17 cellular contexts compared by ENCODE assay signal in genomic region chr7:114354306-114354705, GRCh38.
"Had no signal": no experiment of that assay in that cellular context is flagged by ENCODE, and none has a peak within 500 bp of the region (broad histone marks: within the 10 kb centered on the region; RNA-seq: fewer than 3 reads in every experiment).

No MANE protein-coding gene starts in this region.

- DNase-seq: activated CD4-positive, alpha-beta T cell treated with anti-CD3 and anti-CD28 coated beads for 36 hours; activated CD4-positive, CD25-positive, alpha-beta regulatory T cell; activated CD8-positive, alpha-beta memory T cell treated with anti-CD3 and anti-CD28 coated beads, Interleukin-2, amount 10 ng/mL, durations not matched to agents 7 days and 5 days; activated CD8-positive, alpha-beta T cell treated with anti-CD3 and anti-CD28 coated beads, Interleukin-2, amount 10 ng/mL, durations not matched to agents 7 days and 5 days; activated naive CD4-positive, alpha-beta T cell; activated T-cell treated with anti-CD3 and anti-CD28 coated beads, Interleukin-2, amount 50 U/mL, for 48 hours; endodermal cell; foreskin keratinocyte; heart right ventricle; naive thymus-derived CD8-positive, alpha-beta T cell; nucleus accumbens; stimulated activated CD4-positive, alpha-beta T cell treated with anti-CD3 and anti-CD28 coated beads, Interleukin-15, amount 100 ng/mL, for 24 hours; stimulated activated CD4-positive, alpha-beta T cell treated with anti-CD3 and anti-CD28 coated beads, Interleukin-2, amount 100 ng/mL, for 24 hours; stimulated activated naive CD4-positive, alpha-beta T cell; tibial artery; upper lobe of right lung had no signal

- ATAC-seq: activated CD4-positive, alpha-beta T cell treated with anti-CD3 and anti-CD28 coated beads for 36 hours; activated CD8-positive, alpha-beta memory T cell treated with anti-CD3 and anti-CD28 coated beads, Interleukin-2, amount 10 ng/mL, durations not matched to agents 7 days and 5 days; activated CD8-positive, alpha-beta T cell treated with anti-CD3 and anti-CD28 coated beads, Interleukin-2, amount 10 ng/mL, durations not matched to agents 7 days and 5 days; activated naive CD4-positive, alpha-beta T cell treated with anti-CD3 and anti-CD28 coated beads, Interleukin-2, amount 50 U/mL, for 72 hours; foreskin keratinocyte; heart right ventricle; naive thymus-derived CD8-positive, alpha-beta T cell; upper lobe of right lung had no signal
